Comparison of ENCODE assay signal across 8 cellular contexts in the genomic region with DNA sequence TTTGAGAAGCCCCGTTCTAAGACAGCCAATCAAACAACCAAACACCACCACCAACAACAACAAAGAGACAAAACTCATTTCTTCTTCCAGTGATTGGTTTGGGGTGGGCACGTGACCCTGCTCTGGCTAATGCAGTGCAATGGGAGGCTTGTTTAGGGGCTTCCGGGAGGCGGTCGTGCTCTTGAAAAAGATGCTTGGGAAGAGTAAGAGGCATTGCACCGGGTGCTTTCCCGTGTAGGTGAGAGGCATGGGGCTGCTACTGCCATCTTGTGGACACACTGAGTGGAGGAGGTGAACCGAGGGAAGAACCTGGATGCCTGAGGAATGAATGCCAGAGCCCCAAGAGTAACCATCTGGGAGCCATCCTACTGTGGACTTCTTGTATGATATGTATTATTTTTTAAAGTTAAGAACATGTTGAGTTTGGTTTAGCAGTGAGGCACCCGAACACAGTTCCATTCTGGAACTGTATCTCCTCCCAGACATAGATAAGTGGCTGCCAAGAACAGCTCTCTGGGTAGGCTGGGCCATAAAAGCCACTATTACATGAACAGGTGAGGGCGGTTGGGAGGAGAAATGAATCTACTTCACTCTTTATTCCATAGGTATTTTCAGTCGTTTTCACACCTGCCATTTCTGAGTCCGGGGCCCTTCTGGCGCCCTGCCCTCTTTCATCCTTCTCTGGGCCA. TPM values are rescaled to one million over a fixed set of nuclear protein-coding genes. Genes with fewer than 3 reads are reported as not detected.
DNase-seq lines count a peak whose midpoint lies in the region; ATAC-seq and TF ChIP-seq lines count a peak whose summit lies in the region.

No MANE protein-coding gene starts in this region.

- CTCF ChIA-PET in mammary epithelial cell (lab: Charles Lee; ENCODE audit: low non-redundant PET) = interaction anchor here (0.5 kb wide), 1 partner anchor 179 kb away, joined by 3 read pairs; no protein-coding TSS in a partner anchor

- no peak overlapping the region for H3K9ac ChIP-seq in mammary epithelial cell (ENCODE audit: insufficient read depth, low read length)

- no peak overlapping the region for H3K4me3 ChIP-seq in mammary epithelial cell (replicated peaks in 1 of 3; ENCODE audit: insufficient read depth in 1 of 3, low read depth in 2 of 3, low read length in 3 of 3)
- H3K4me3 ChIP-seq in tibial artery = no peak overlapping the region

- peak; percentile 86 to 89 for TF ChIP-seq CTCF in mammary epithelial cell (conservative IDR thresholded peaks at IDR 0.05 in 1 of 2, IDR thresholded peaks at IDR 0.05 in 1 of 2; ENCODE audit: extremely low read depth in 1 of 2, insufficient read depth in 1 of 2, low read depth in 1 of 2, low read length in 2 of 2)
- peak; percentile 39 to 53 for TF ChIP-seq CTCF in tibial artery (IDR thresholded peaks at IDR 0.05)

- dilution Hi-C loops in mammary epithelial cell (cut with HindIII; ENCODE audit: low sequenced_read_pairs) = no loop called here

- H2AFZ ChIP-seq in mammary epithelial cell (ENCODE audit: low read depth, low read length) = peak overlapping the region; percentile 58

- no TSS peak for BruUV-seq in mammary epithelial cell (replicated peaks; lab: Mats Ljungman, UMichigan)

- H3K9me3 ChIP-seq in mammary epithelial cell (replicated peaks; ENCODE audit: insufficient read depth, low read length) (no peaks in the 10 kb centered on the region), tibial artery (no peaks in the 10 kb centered on the region)

- in situ Hi-C loops in mammary epithelial cell (cut with MboI; ENCODE audit: low sequenced_read_pairs in 2 of 2) = loop anchor here in 1 of 2 donors (10.0 kb wide), 1 partner anchor 241 kb away; no protein-coding TSS in a partner anchor

- 36% methylated on average over 11 of the region's 13 CpGs for WGBS in mammary epithelial cell (ENCODE audit: low coverage, missing lambda C conversion rate)

- peak; percentile 38 for ATAC-seq in GM21423 (IDR thresholded peaks at IDR 0.05; ENCODE audit: unreplicated experiment)

- DNase-seq in NCI-H2081 (lab: John Stamatoyannopoulos, UW) (peak; percentile 40 to 45), NCI-H2081 treated with DMSO at 0.1 percent for 48 hours (lab: John Stamatoyannopoulos, UW) (no peak), HT1080 (ENCODE audit: low read depth) (peak; percentile 62), SHP77 (lab: John Stamatoyannopoulos, UW) (peak; percentile 41 to 50), mammary epithelial cell (peak; percentile 62), tibial artery (peak in 1 of 2 donors; percentile 30)

- no peaks in the 10 kb centered on the region for H4K20me1 ChIP-seq in mammary epithelial cell (ENCODE audit: insufficient read depth, low read length)

- H3K4me1 ChIP-seq in mammary epithelial cell (ENCODE audit: insufficient read depth, low read length) (no peaks in the 10 kb centered on the region), tibial artery (no peaks in the 10 kb centered on the region)

- no peaks in the 10 kb centered on the region for H3K79me2 ChIP-seq in mammary epithelial cell (ENCODE audit: insufficient read depth, low read length)

- no peaks in the 10 kb centered on the region for H3K27me3 ChIP-seq in mammary epithelial cell (ENCODE audit: insufficient read depth, low read length)
- no peaks in the 10 kb centered on the region for H3K27me3 ChIP-seq in layer of hippocampus (ENCODE audit: control insufficient read depth, insufficient read depth, low read length)
- H3K27me3 ChIP-seq in tibial artery = peaks cover 0 to 3% of the 10 kb centered on the region in 2 donors

- H3K36me3 ChIP-seq in mammary epithelial cell (ENCODE audit: insufficient read depth, low read length) = no peaks in the 10 kb centered on the region
- H3K36me3 ChIP-seq in tibial artery = no peaks in the 10 kb centered on the region

- no peak overlapping the region for H3K4me2 ChIP-seq in mammary epithelial cell (ENCODE audit: insufficient read depth, low read depth, low read length)

- H3K27ac ChIP-seq in mammary epithelial cell (ENCODE audit: insufficient read depth, low read depth, low read length) (no peak overlapping the region), layer of hippocampus (ENCODE audit: low read depth, low read length) (peak overlapping the region; percentile 39), tibial artery (no peak overlapping the region)

- intact Hi-C loops in mammary epithelial cell (cut with micrococcal nuclease) = loop anchor here (1.0 to 2.0 kb wide), 2 partner anchors 229 to 252 kb away; no protein-coding TSS in a partner anchor
- intact Hi-C loops in tibial artery (cut with DNase I; ENCODE audit: low total_unique reads) = loop anchor here (5.0 kb wide), 1 partner anchor 253 kb away; no protein-coding TSS in a partner anchor

RNA-seq across cellular contexts. Expression of a gene that starts 19.1 kb away (rescaled TPM):
- total RNA-seq in HT1080 (2014; rRNA removed; shearing (Covaris generic)) = not detected in 2 replicates
- polyA plus RNA-seq in HT1080 (2015; cell fraction: cytosol; rRNA removed) = 0.63 TPM in 1 of 2 replicates, not detected in the other
- polyA plus RNA-seq in HT1080 (2015; cell fraction: nucleus; rRNA removed) = not detected in 2 replicates
- total RNA-seq in mammary epithelial cell = 10 to 100 TPM; 23.3 to 62.3 TPM
- 44.5 TPM for polyA plus RNA-seq in mammary epithelial cell
- 69.8 TPM for polyA minus RNA-seq in mammary epithelial cell

Comparison
In these comparisons a context has a peak if more than half of its experiments do, and no peak if none do; other contexts are left out.
1. RNA of a gene that starts 19.1 kb away (total RNA-seq): 23.3 to 62.3 TPM in mammary epithelial cell; not detected in HT1080; every median in the first group is over 10 times any median in the second.